In genomic region chr6:47005486-47005885, GRCh38 we compare ENCODE assay signal across 31 cellular contexts. TPM values are rescaled to one million over a fixed set of nuclear protein-coding genes. Genes with fewer than 3 reads are reported as not detected.
DNase-seq lines count a peak whose midpoint lies in the region; ATAC-seq and TF ChIP-seq lines count a peak whose summit lies in the region.
"Had no signal": no experiment of that assay in that cellular context is flagged by ENCODE, and none has a peak within 500 bp of the region (broad histone marks: within the 10 kb centered on the region; RNA-seq: fewer than 3 reads in every experiment).

No MANE protein-coding gene starts in this region.

- no peaks in the 10 kb centered on the region for H3K9me3 ChIP-seq in left lung
- H3K9me3 ChIP-seq: A549; BE2C; BLaER1; BLaER1 treated with 17β-estradiol and CSF1 and Interleukin-3, amounts not matched to agents 10 nM and 100 nM; Caco-2 had no signal

- H3K36me3 ChIP-seq in left lung: no peaks in the 10 kb centered on the region
- H3K36me3 ChIP-seq: BE2C; BLaER1; BLaER1 treated with 17β-estradiol and CSF1 and Interleukin-3, amounts not matched to agents 10 nM and 100 nM had no signal

- no peaks in the 10 kb centered on the region for H3K27me3 ChIP-seq in left lung
- H3K27me3 ChIP-seq: BLaER1; BLaER1 treated with 17β-estradiol and CSF1 and Interleukin-3, amounts not matched to agents 10 nM and 100 nM had no signal

- peak overlapping the region in 1 of 2 donors; percentile 61 for H3K27ac ChIP-seq in left lung
- H3K27ac ChIP-seq: 22Rv1; A549; BLaER1; BLaER1 treated with 17β-estradiol and CSF1 and Interleukin-3, amounts not matched to agents 10 nM and 100 nM; C4-2B had no signal

- no peak overlapping the region for H3K4me3 ChIP-seq in left lung
- H3K4me3 ChIP-seq: A549; BLaER1; BLaER1 treated with 17β-estradiol and CSF1 and Interleukin-3, amounts not matched to agents 10 nM and 100 nM had no signal

- H3K4me1 ChIP-seq in left lung: peaks cover 0 to 5% of the 10 kb centered on the region in 2 donors
- H3K4me1 ChIP-seq: A549; BE2C; BLaER1; BLaER1 treated with 17β-estradiol and CSF1 and Interleukin-3, amounts not matched to agents 10 nM and 100 nM; Caco-2 had no signal

- peak; percentile 59 for ATAC-seq in left lung
- ATAC-seq in GM21529 (IDR thresholded peaks at IDR 0.05; ENCODE audit: unreplicated experiment): no peak
- ATAC-seq: A549; CD8-positive, alpha-beta T cell had no signal

- no peak for TF ChIP-seq CTCF in left lung (IDR thresholded peaks at IDR 0.05)

- DNase-seq in left lung: no peak
- DNase-seq: 8988T; ACHN; AML-193; BE2C; C1 segment of cervical spinal cord; Caco-2; Calu3; CD4-positive, alpha-beta memory T cell; CD4-positive, alpha-beta T cell; CD4-positive, CD25-positive, alpha-beta regulatory T cell; CD8-positive, alpha-beta memory T cell; CD8-positive, alpha-beta T cell; COR-L47; DMS 273 treated with DMSO at 0.1 percent for 48 hours; DMS153; DMS53; DMS79; DMS79 treated with DMSO at 0.1 percent for 48 hours; DND-41; EL had no signal

- intact Hi-C loops in left lung (cut with DNase I): no loop called here

RNA-seq across cellular contexts. Expression of gene ADGRF1, which starts 36.6 kb away (rescaled TPM):
- total RNA-seq in left lung: 10 to 100 TPM; 29.6 to 30.0 TPM
- total RNA-seq: A172; A673; B cell; CD4-positive, alpha-beta memory T cell; CD4-positive, alpha-beta T cell; CD4-positive, CD25-positive, alpha-beta regulatory T cell; CD8-positive, alpha-beta memory T cell; CD8-positive, alpha-beta T cell; Daoy had no signal
